14 cellular contexts compared by ENCODE assay signal in the genomic region with DNA sequence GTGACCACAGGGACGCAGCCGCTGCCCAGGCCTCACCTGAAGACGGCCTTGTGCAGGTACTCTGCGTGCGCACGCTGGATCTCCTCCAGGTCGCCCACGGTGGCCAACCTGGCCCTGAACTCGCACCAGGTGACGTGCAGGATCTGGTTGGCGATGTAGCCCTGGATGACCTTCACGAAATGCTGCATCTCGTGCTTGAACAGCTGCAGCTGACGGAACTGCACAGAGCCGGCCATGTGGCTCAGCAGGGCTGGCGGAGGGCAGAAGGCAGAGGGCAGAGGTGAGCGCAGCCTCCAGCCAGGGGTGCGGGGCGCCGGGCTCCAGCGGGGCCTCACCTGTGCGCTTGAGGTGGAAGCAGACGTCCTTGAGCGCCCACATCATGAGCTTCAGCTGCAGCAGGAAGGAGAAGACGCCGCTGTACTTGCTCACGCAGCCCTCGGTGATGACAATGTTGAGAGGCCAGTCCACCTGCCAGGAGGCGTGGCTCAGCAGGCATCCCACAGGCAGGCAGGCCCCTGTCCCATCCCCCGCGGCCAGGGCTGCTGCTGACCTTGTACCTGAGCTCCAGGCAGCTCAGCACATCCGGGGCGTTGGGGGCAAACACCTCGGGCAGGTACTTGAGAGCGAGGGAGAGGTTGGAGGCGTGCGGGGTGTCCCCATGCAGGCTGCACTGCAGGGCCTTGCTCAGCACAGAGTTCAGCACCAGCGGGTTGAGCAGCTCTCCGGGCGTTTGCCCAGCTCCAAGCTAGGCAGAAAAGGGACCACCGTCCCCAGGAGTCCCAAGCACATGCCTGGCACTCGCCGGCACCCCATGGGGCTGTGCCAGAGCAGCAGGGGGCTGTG. TPM values are rescaled to one million over a fixed set of nuclear protein-coding genes. Genes with fewer than 3 reads are reported as not detected.
A peak's percentile ranks its signal among the peaks of the same experiment; 100 is the strongest.
DNase-seq lines count a peak whose midpoint lies in the region; ATAC-seq, FAIRE-seq and TF ChIP-seq lines count a peak whose summit lies in the region.
"Had no signal": no experiment of that assay in that cellular context is flagged by ENCODE, and none has a peak within 500 bp of the region (broad histone marks: within the 10 kb centered on the region; RNA-seq: fewer than 3 reads in every experiment).

No MANE protein-coding gene starts in this region.

- no peaks in the 10 kb centered on the region for H3K9me3 ChIP-seq in HepG2 (ENCODE audit: low read length)
- H3K9me3 ChIP-seq: BE2C, Peyer's patch, thyroid gland had no signal

- H3K27me3 ChIP-seq in HepG2 (ENCODE audit: control insufficient read depth in 1 of 2, insufficient read depth in 2 of 2, low read length in 2 of 2) = no peaks in the 10 kb centered on the region
- H3K27me3 ChIP-seq: BE2C, Peyer's patch, thyroid gland had no signal

- peak; percentile 11 for ATAC-seq in HepG2

- FAIRE-seq in HepG2 (lab: Jason Lieb, UNC) = no peak

- TF ChIP-seq CTCF in HepG2 (CRISPR knock-in tag; IDR thresholded peaks at IDR 0.05) = no peak

- no peak overlapping the region for H3K4me2 ChIP-seq in HepG2 (ENCODE audit: low read depth, low read length)

- POLR2A ChIA-PET in HepG2 (lab: Yijun Ruan, JAX) = interaction anchor here (1.3 kb wide), 1 partner anchor 32 kb away, joined by 3 read pairs; the partner anchor contains the start of gene HDAC10

- CTCF ChIA-PET in HepG2 (lab: Yijun Ruan, JAX; ENCODE audit: low intra/inter-chr PET ratio, low total read pairs) = interaction anchor here (0.6 kb wide), 1 partner anchor 123 kb away, joined by 3 read pairs; no protein-coding TSS in a partner anchor

- peaks cover 5% of the 10 kb centered on the region for H3K79me2 ChIP-seq in HepG2 (ENCODE audit: insufficient read depth, low read length)

- DNase-seq in DMS53 treated with DMSO at 0.1 percent for 48 hours (lab: John Stamatoyannopoulos, UW; ENCODE audit: unreplicated experiment) (peak; percentile 85), NCI-H510A treated with DMSO at 0.1 percent for 48 hours (lab: John Stamatoyannopoulos, UW) (peak; percentile 45), HepG2 (ENCODE audit: low spot score) (no peak), erythroblast (lab: John Stamatoyannopoulos, UW) (no peak), kidney tubule cell (ENCODE audit: low spot score) (no peak), ecto neural progenitor cell (ENCODE audit: low spot score) (no peak)
- DNase-seq: activated B cell treated with CpG ODN at 0.5 μM for 24 hours; activated naive CD4-positive, alpha-beta T cell treated with anti-CD3 and anti-CD28 coated beads for 36 hours; HFFc6; nephron progenitor cell; stimulated activated CD4-positive, alpha-beta T cell treated with anti-CD3 and anti-CD28 coated beads, Interleukin-2, amount 100 ng/mL, for 24 hours; thyroid gland had no signal

- BruUV-seq in HepG2 (replicated peaks; lab: Mats Ljungman, UMichigan) = no TSS peak

- intact Hi-C loops in HepG2 (cut with micrococcal nuclease; ENCODE audit: unreplicated experiment) = no loop called here

- H3K9ac ChIP-seq in HepG2 (ENCODE audit: insufficient read depth, low read depth, low read length) = no peak overlapping the region

- H3K4me3 ChIP-seq in HepG2 (replicated peaks in 1 of 3; ENCODE audit: insufficient read depth in 1 of 3, low read depth in 2 of 3, low read length in 3 of 3) = no peak overlapping the region
- H3K4me3 ChIP-seq: Peyer's patch, thyroid gland had no signal

- H2AFZ ChIP-seq in HepG2 (ENCODE audit: low read length) = no peak overlapping the region

- H3K4me1 ChIP-seq in HepG2 (ENCODE audit: insufficient read depth, low read length) = no peaks in the 10 kb centered on the region

- TF ChIP-seq EP300 in HepG2 (IDR thresholded peaks at IDR 0.05; ENCODE audit: low read depth in 2 of 2, low read length in 2 of 2) = no peak
- no peak for TF ChIP-seq EP300 in HepG2 (CRISPR knock-in tag; IDR thresholded peaks at IDR 0.05; ENCODE audit: borderline replicate concordance)

- H4K20me1 ChIP-seq in HepG2 (ENCODE audit: insufficient read depth, low read length) = peaks cover 5% of the 10 kb centered on the region; the same call in 1 of the 2 replicates

- peak in 1 of 2 experiments; percentile 28; a peak in 1 of 4 replicates for TF ChIP-seq POLR2A in HepG2 (IDR thresholded peaks at IDR 0.05; ENCODE audit: insufficient read depth in 1 of 2, low read depth in 2 of 2, low read length in 2 of 2)
- no peak for TF ChIP-seq POLR2A in erythroblast (IDR thresholded peaks at IDR 0.05; ENCODE audit: low read length)

- 84% methylated on average over 10 of the region's 43 CpGs for WGBS in HepG2 (ENCODE audit: low lambda C conversion rate)

- in situ Hi-C loops in HepG2 (cut with HindIII; ENCODE audit: extremely low pct_ligation_motif_present, low pct_unique_long_range_greater_than_20kb) = no loop called here

- no peak for TF ChIP-seq RAD21 in HepG2 (CRISPR knock-in tag; IDR thresholded peaks at IDR 0.05)

- H3K36me3 ChIP-seq in HepG2 (replicated peaks in 1 of 2; ENCODE audit: control insufficient read depth in 1 of 2, insufficient read depth in 2 of 2, low read length in 2 of 2) = peaks cover 23 to 69% of the 10 kb centered on the region in 2 experiments; a peak in 4 of 5 replicates

- H3K27ac ChIP-seq in HepG2 (ENCODE audit: extremely low read length, insufficient read depth, low read length) = no peak overlapping the region
- H3K27ac ChIP-seq: Peyer's patch, thyroid gland had no signal

RNA-seq across cellular contexts. Expression of gene SELENOO, which starts 17.6 kb away (rescaled TPM):
- total RNA-seq in HepG2 (2016; rRNA removed; fragmentation: Illumina TruSeq; extraction: Trizol) = 12.5 and 19.0 TPM in 2 replicates
- total RNA-seq in HepG2 (2016; cell fraction: cytosol; rRNA removed; fragmentation: Illumina TruSeq; extraction: Trizol; ENCODE audit: low read depth) = 2.8 and 3.8 TPM in 2 replicates
- total RNA-seq in HepG2 (2016; cell fraction: insoluble cytoplasmic fraction; rRNA removed; fragmentation: Illumina TruSeq; extraction: Trizol) = 9.4 and 19.8 TPM in 2 replicates
- 6.0 and 7.6 TPM in 2 replicates for total RNA-seq in HepG2 (2016; cell fraction: membrane; rRNA removed; fragmentation: Illumina TruSeq; extraction: Trizol)
- total RNA-seq in HepG2 (2016; cell fraction: nucleus; rRNA removed; fragmentation: Illumina TruSeq; extraction: Trizol) = 18.8 and 19.9 TPM in 2 replicates
- polyA plus RNA-seq in HepG2 (2011; rRNA removed) = 14.4 and 18.7 TPM in 2 replicates
- polyA plus RNA-seq in HepG2 (2011; cell fraction: cytosol; rRNA removed) = 10.0 and 18.1 TPM in 2 replicates
- 88.6 and 104 TPM in 2 replicates for polyA plus RNA-seq in HepG2 (2011; cell fraction: nucleus; rRNA removed)
- polyA plus RNA-seq in HepG2 (2012) = 10.9 and 17.7 TPM in 2 replicates
- polyA plus RNA-seq in HepG2 (2016; cell fraction: cytosol; fragmentation: Illumina TruSeq; extraction: Trizol; ENCODE audit: low read depth) = 3.5 and 4.0 TPM in 2 replicates
- 9.5 and 12.3 TPM in 2 replicates for polyA plus RNA-seq in HepG2 (2016; cell fraction: insoluble cytoplasmic fraction; fragmentation: Illumina TruSeq; extraction: Trizol; ENCODE audit: low read depth)
- polyA plus RNA-seq in HepG2 (2016; cell fraction: membrane; fragmentation: Illumina TruSeq; extraction: Trizol; ENCODE audit: low read depth) = 4.9 and 5.3 TPM in 2 replicates
- polyA plus RNA-seq in HepG2 (2016; cell fraction: nucleus; fragmentation: Illumina TruSeq; extraction: Trizol; ENCODE audit: insufficient read depth, low read depth) = 54.2 and 57.7 TPM in 2 replicates
- polyA minus RNA-seq in HepG2 (2011; rRNA and poly(A)+ RNA removed; ENCODE audit: low replicate concordance) = 9.7 and 16.7 TPM in 2 replicates
- 6.4 and 6.9 TPM in 2 replicates for polyA minus RNA-seq in HepG2 (2011; cell fraction: cytosol; rRNA and poly(A)+ RNA removed)
- polyA minus RNA-seq in HepG2 (2011; cell fraction: nucleus; rRNA and poly(A)+ RNA removed) = 7.5 and 7.7 TPM in 2 replicates

RNA-seq across cellular contexts. Expression of gene TUBGCP6, which starts 26.4 kb away (rescaled TPM):
- 5.8 and 15.7 TPM in 2 replicates for total RNA-seq in HepG2 (2016; rRNA removed; fragmentation: Illumina TruSeq; extraction: Trizol)
- 3.8 and 4.4 TPM in 2 replicates for total RNA-seq in HepG2 (2016; cell fraction: cytosol; rRNA removed; fragmentation: Illumina TruSeq; extraction: Trizol; ENCODE audit: low read depth)
- 4.6 and 17.4 TPM in 2 replicates for total RNA-seq in HepG2 (2016; cell fraction: insoluble cytoplasmic fraction; rRNA removed; fragmentation: Illumina TruSeq; extraction: Trizol)
- total RNA-seq in HepG2 (2016; cell fraction: membrane; rRNA removed; fragmentation: Illumina TruSeq; extraction: Trizol) = 4.6 and 5.1 TPM in 2 replicates
- total RNA-seq in HepG2 (2016; cell fraction: nucleus; rRNA removed; fragmentation: Illumina TruSeq; extraction: Trizol) = 23.1 and 29.5 TPM in 2 replicates
- 14.6 and 23.7 TPM in 2 replicates for polyA plus RNA-seq in HepG2 (2011; rRNA removed)
- polyA plus RNA-seq in HepG2 (2011; cell fraction: cytosol; rRNA removed) = 2.6 and 4.8 TPM in 2 replicates
- 276 and 340 TPM in 2 replicates for polyA plus RNA-seq in HepG2 (2011; cell fraction: nucleus; rRNA removed)
- 13.4 and 15.8 TPM in 2 replicates for polyA plus RNA-seq in HepG2 (2012)
- polyA plus RNA-seq in HepG2 (2016; cell fraction: cytosol; fragmentation: Illumina TruSeq; extraction: Trizol; ENCODE audit: low read depth) = 0.95 and 1.2 TPM in 2 replicates
- 3.6 and 4.4 TPM in 2 replicates for polyA plus RNA-seq in HepG2 (2016; cell fraction: insoluble cytoplasmic fraction; fragmentation: Illumina TruSeq; extraction: Trizol; ENCODE audit: low read depth)
- 0.86 and 2.1 TPM in 2 replicates for polyA plus RNA-seq in HepG2 (2016; cell fraction: membrane; fragmentation: Illumina TruSeq; extraction: Trizol; ENCODE audit: low read depth)
- polyA plus RNA-seq in HepG2 (2016; cell fraction: nucleus; fragmentation: Illumina TruSeq; extraction: Trizol; ENCODE audit: insufficient read depth, low read depth) = 62.8 and 72.9 TPM in 2 replicates
- 11.6 and 16.8 TPM in 2 replicates for polyA minus RNA-seq in HepG2 (2011; rRNA and poly(A)+ RNA removed; ENCODE audit: low replicate concordance)
- 2.7 and 4.0 TPM in 2 replicates for polyA minus RNA-seq in HepG2 (2011; cell fraction: cytosol; rRNA and poly(A)+ RNA removed)
- polyA minus RNA-seq in HepG2 (2011; cell fraction: nucleus; rRNA and poly(A)+ RNA removed) = 32.9 and 40.9 TPM in 2 replicates

RNA-seq across cellular contexts. Expression of gene TRABD, which starts 32.7 kb away (rescaled TPM):
- 16.2 and 21.5 TPM in 2 replicates for total RNA-seq in HepG2 (2016; rRNA removed; fragmentation: Illumina TruSeq; extraction: Trizol)
- total RNA-seq in HepG2 (2016; cell fraction: cytosol; rRNA removed; fragmentation: Illumina TruSeq; extraction: Trizol; ENCODE audit: low read depth) = 8.1 and 8.5 TPM in 2 replicates
- 14.1 and 20.1 TPM in 2 replicates for total RNA-seq in HepG2 (2016; cell fraction: insoluble cytoplasmic fraction; rRNA removed; fragmentation: Illumina TruSeq; extraction: Trizol)
- total RNA-seq in HepG2 (2016; cell fraction: membrane; rRNA removed; fragmentation: Illumina TruSeq; extraction: Trizol) = 15.9 and 17.7 TPM in 2 replicates
- total RNA-seq in HepG2 (2016; cell fraction: nucleus; rRNA removed; fragmentation: Illumina TruSeq; extraction: Trizol) = 12.3 and 17.7 TPM in 2 replicates
- polyA plus RNA-seq in HepG2 (2011; rRNA removed) = 28.9 and 36.8 TPM in 2 replicates
- 15.8 and 28.0 TPM in 2 replicates for polyA plus RNA-seq in HepG2 (2011; cell fraction: cytosol; rRNA removed)
- polyA plus RNA-seq in HepG2 (2011; cell fraction: nucleus; rRNA removed) = 241 and 327 TPM in 2 replicates
- polyA plus RNA-seq in HepG2 (2012) = 19.6 and 35.2 TPM in 2 replicates
- 10.4 and 11.2 TPM in 2 replicates for polyA plus RNA-seq in HepG2 (2016; cell fraction: cytosol; fragmentation: Illumina TruSeq; extraction: Trizol; ENCODE audit: low read depth)
- 19.9 and 22.8 TPM in 2 replicates for polyA plus RNA-seq in HepG2 (2016; cell fraction: insoluble cytoplasmic fraction; fragmentation: Illumina TruSeq; extraction: Trizol; ENCODE audit: low read depth)
- polyA plus RNA-seq in HepG2 (2016; cell fraction: membrane; fragmentation: Illumina TruSeq; extraction: Trizol; ENCODE audit: low read depth) = 15.2 and 16.9 TPM in 2 replicates
- 56.6 and 60.9 TPM in 2 replicates for polyA plus RNA-seq in HepG2 (2016; cell fraction: nucleus; fragmentation: Illumina TruSeq; extraction: Trizol; ENCODE audit: insufficient read depth, low read depth)
- 22.4 and 30.1 TPM in 2 replicates for polyA minus RNA-seq in HepG2 (2011; rRNA and poly(A)+ RNA removed; ENCODE audit: low replicate concordance)
- 9.7 and 11.7 TPM in 2 replicates for polyA minus RNA-seq in HepG2 (2011; cell fraction: cytosol; rRNA and poly(A)+ RNA removed)
- polyA minus RNA-seq in HepG2 (2011; cell fraction: nucleus; rRNA and poly(A)+ RNA removed) = 14.4 and 18.2 TPM in 2 replicates

RNA-seq across cellular contexts. Expression of gene HDAC10, which starts 32.7 kb away (rescaled TPM):
- total RNA-seq in HepG2 (2016; rRNA removed; fragmentation: Illumina TruSeq; extraction: Trizol) = 4.0 and 13.9 TPM in 2 replicates
- 7.1 and 8.7 TPM in 2 replicates for total RNA-seq in HepG2 (2016; cell fraction: cytosol; rRNA removed; fragmentation: Illumina TruSeq; extraction: Trizol; ENCODE audit: low read depth)
- total RNA-seq in HepG2 (2016; cell fraction: insoluble cytoplasmic fraction; rRNA removed; fragmentation: Illumina TruSeq; extraction: Trizol) = 4.1 and 13.9 TPM in 2 replicates
- 4.4 and 4.6 TPM in 2 replicates for total RNA-seq in HepG2 (2016; cell fraction: membrane; rRNA removed; fragmentation: Illumina TruSeq; extraction: Trizol)
- 23.1 and 23.7 TPM in 2 replicates for total RNA-seq in HepG2 (2016; cell fraction: nucleus; rRNA removed; fragmentation: Illumina TruSeq; extraction: Trizol)
- polyA plus RNA-seq in HepG2 (2011; rRNA removed) = 14.9 and 19.7 TPM in 2 replicates
- 1.8 and 3.9 TPM in 2 replicates for polyA plus RNA-seq in HepG2 (2011; cell fraction: cytosol; rRNA removed)
- polyA plus RNA-seq in HepG2 (2011; cell fraction: nucleus; rRNA removed) = 257 and 366 TPM in 2 replicates
- 15.0 and 23.8 TPM in 2 replicates for polyA plus RNA-seq in HepG2 (2012)
- polyA plus RNA-seq in HepG2 (2016; cell fraction: cytosol; fragmentation: Illumina TruSeq; extraction: Trizol; ENCODE audit: low read depth) = 0.86 TPM in 2 replicates
- polyA plus RNA-seq in HepG2 (2016; cell fraction: insoluble cytoplasmic fraction; fragmentation: Illumina TruSeq; extraction: Trizol; ENCODE audit: low read depth) = 3.2 and 5.7 TPM in 2 replicates
- polyA plus RNA-seq in HepG2 (2016; cell fraction: membrane; fragmentation: Illumina TruSeq; extraction: Trizol; ENCODE audit: low read depth) = 2.1 TPM in 2 replicates
- 72.4 and 82.8 TPM in 2 replicates for polyA plus RNA-seq in HepG2 (2016; cell fraction: nucleus; fragmentation: Illumina TruSeq; extraction: Trizol; ENCODE audit: insufficient read depth, low read depth)
- polyA minus RNA-seq in HepG2 (2011; rRNA and poly(A)+ RNA removed; ENCODE audit: low replicate concordance) = 7.7 and 20.9 TPM in 2 replicates
- 3.9 and 4.2 TPM in 2 replicates for polyA minus RNA-seq in HepG2 (2011; cell fraction: cytosol; rRNA and poly(A)+ RNA removed)
- 34.9 and 37.9 TPM in 2 replicates for polyA minus RNA-seq in HepG2 (2011; cell fraction: nucleus; rRNA and poly(A)+ RNA removed)

RNA-seq across cellular contexts. Expression of gene MAPK12, which starts 43.1 kb away (rescaled TPM):
- 15.0 and 23.3 TPM in 2 replicates for total RNA-seq in HepG2 (2016; rRNA removed; fragmentation: Illumina TruSeq; extraction: Trizol)
- 25.0 and 26.8 TPM in 2 replicates for total RNA-seq in HepG2 (2016; cell fraction: cytosol; rRNA removed; fragmentation: Illumina TruSeq; extraction: Trizol; ENCODE audit: low read depth)
- total RNA-seq in HepG2 (2016; cell fraction: insoluble cytoplasmic fraction; rRNA removed; fragmentation: Illumina TruSeq; extraction: Trizol) = 15.4 and 25.6 TPM in 2 replicates
- 43.0 and 45.2 TPM in 2 replicates for total RNA-seq in HepG2 (2016; cell fraction: membrane; rRNA removed; fragmentation: Illumina TruSeq; extraction: Trizol)
- total RNA-seq in HepG2 (2016; cell fraction: nucleus; rRNA removed; fragmentation: Illumina TruSeq; extraction: Trizol) = 20.3 and 23.6 TPM in 2 replicates
- 22.2 and 22.8 TPM in 2 replicates for polyA plus RNA-seq in HepG2 (2011; rRNA removed)
- 12.9 and 20.7 TPM in 2 replicates for polyA plus RNA-seq in HepG2 (2011; cell fraction: cytosol; rRNA removed)
- polyA plus RNA-seq in HepG2 (2011; cell fraction: nucleus; rRNA removed) = 115 and 151 TPM in 2 replicates
- polyA plus RNA-seq in HepG2 (2012) = 6.9 and 10.9 TPM in 2 replicates
- 27.8 and 28.1 TPM in 2 replicates for polyA plus RNA-seq in HepG2 (2016; cell fraction: cytosol; fragmentation: Illumina TruSeq; extraction: Trizol; ENCODE audit: low read depth)
- polyA plus RNA-seq in HepG2 (2016; cell fraction: insoluble cytoplasmic fraction; fragmentation: Illumina TruSeq; extraction: Trizol; ENCODE audit: low read depth) = 14.6 and 16.4 TPM in 2 replicates
- 37.0 and 38.8 TPM in 2 replicates for polyA plus RNA-seq in HepG2 (2016; cell fraction: membrane; fragmentation: Illumina TruSeq; extraction: Trizol; ENCODE audit: low read depth)
- 56.9 and 60.1 TPM in 2 replicates for polyA plus RNA-seq in HepG2 (2016; cell fraction: nucleus; fragmentation: Illumina TruSeq; extraction: Trizol; ENCODE audit: insufficient read depth, low read depth)
- polyA minus RNA-seq in HepG2 (2011; rRNA and poly(A)+ RNA removed; ENCODE audit: low replicate concordance) = 16.5 and 18.7 TPM in 2 replicates
- polyA minus RNA-seq in HepG2 (2011; cell fraction: cytosol; rRNA and poly(A)+ RNA removed) = 5.1 and 9.2 TPM in 2 replicates
- 25.6 and 25.8 TPM in 2 replicates for polyA minus RNA-seq in HepG2 (2011; cell fraction: nucleus; rRNA and poly(A)+ RNA removed)

Comparison
In these comparisons a context has a peak if more than half of its experiments do, and no peak if none do; other contexts are left out.
1. DNase-seq: peak in DMS53 treated with DMSO at 0.1 percent for 48 hours (single experiment) and NCI-H510A treated with DMSO at 0.1 percent for 48 hours (single experiment); none in HepG2 (single experiment), erythroblast (0 of 2), kidney tubule cell (single experiment) and ecto neural progenitor cell (single experiment).